ENCODE assay signal across 13 cellular contexts in the genomic region with DNA sequence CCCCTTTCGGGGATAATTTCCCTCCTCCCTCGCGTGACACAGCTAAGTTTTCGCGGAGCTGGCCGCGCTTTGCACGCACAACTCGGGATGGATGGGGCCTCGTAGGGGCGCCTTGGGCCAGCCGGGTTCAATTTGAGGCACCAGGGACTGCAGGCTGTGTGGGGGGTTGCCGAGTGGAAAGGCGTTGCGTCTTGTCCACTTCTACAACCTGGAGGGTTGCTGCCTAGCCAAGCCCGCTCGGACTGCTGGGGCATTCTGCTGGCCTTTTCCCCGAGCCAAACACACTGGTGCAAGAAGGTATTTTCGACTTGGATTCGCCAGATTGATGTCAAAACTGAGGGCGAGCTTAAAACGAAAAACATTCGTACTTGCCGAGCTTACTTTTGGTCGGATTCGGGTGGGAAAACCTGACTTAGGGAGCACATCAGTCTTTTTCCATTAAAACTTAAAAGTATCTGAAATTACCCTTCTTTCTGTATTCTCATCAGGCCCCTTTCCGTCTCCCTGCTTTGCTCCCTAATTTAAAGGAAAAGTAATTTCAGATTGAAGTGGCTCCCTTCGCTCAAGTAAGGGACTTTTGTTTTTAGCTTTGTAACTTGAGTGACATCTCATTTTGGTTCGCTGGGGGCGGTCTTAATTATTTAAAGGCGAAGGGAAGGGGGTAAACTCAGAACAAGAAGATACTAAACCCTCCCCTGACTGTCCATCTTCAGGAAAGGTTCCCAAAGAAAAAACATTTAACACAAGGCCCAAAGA. TPM values are rescaled to one million over a fixed set of nuclear protein-coding genes. Genes with fewer than 3 reads are reported as not detected.
A peak's percentile ranks its signal among the peaks of the same experiment; 100 is the strongest.
DNase-seq lines count a peak whose midpoint lies in the region; ATAC-seq and TF ChIP-seq lines count a peak whose summit lies in the region.
"Had no signal": no experiment of that assay in that cellular context is flagged by ENCODE, and none has a peak within 500 bp of the region (broad histone marks: within the 10 kb centered on the region; RNA-seq: fewer than 3 reads in every experiment).

No MANE protein-coding gene starts in this region.

- peaks cover 0 to 10% of the 10 kb centered on the region in 2 donors for H3K36me3 Mint-ChIP-seq in activated T-cell treated with anti-CD3 and anti-CD28 coated beads, Interleukin-2, amount 50 U/mL, for 72 hours (ENCODE audit: insufficient read depth in 2 of 2)
- no peaks in the 10 kb centered on the region for H3K36me3 Mint-ChIP-seq in CD8-positive, alpha-beta T cell

- no peaks in the 10 kb centered on the region for H3K9me3 ChIP-seq in right atrium auricular region
- H3K9me3 ChIP-seq in duodenal mucosa (ENCODE audit: control insufficient read depth in 1 of 2, low read length in 2 of 2): no peaks in the 10 kb centered on the region
- no peaks in the 10 kb centered on the region for H3K9me3 ChIP-seq in CD8-positive, alpha-beta T cell (ENCODE audit: low read length)
- no peaks in the 10 kb centered on the region for H3K9me3 ChIP-seq in HAP-1

- H3K27me3 Mint-ChIP-seq in activated T-cell treated with anti-CD3 and anti-CD28 coated beads, Interleukin-2, amount 50 U/mL, for 72 hours (ENCODE audit: low read depth): peaks cover 67% of the 10 kb centered on the region
- H3K27me3 Mint-ChIP-seq in CD8-positive, alpha-beta T cell (ENCODE audit: low read depth): peaks cover 61% of the 10 kb centered on the region

- no peaks in the 10 kb centered on the region for H3K79me2 ChIP-seq in mesendoderm (ENCODE audit: control insufficient read depth, insufficient read depth, low read length)

- H3K4ac ChIP-seq in mesendoderm (ENCODE audit: low read depth, low read length): peak overlapping the region; percentile 82

- H3K79me1 ChIP-seq in mesendoderm (ENCODE audit: low read length): peaks cover 8% of the 10 kb centered on the region

- H2BK15ac ChIP-seq in mesendoderm (replicated peaks; ENCODE audit: low read depth): no peak overlapping the region

- no peak overlapping the region for H2BK120ac ChIP-seq in mesendoderm (ENCODE audit: low read depth, low read length)

- H3K36me3 ChIP-seq in right atrium auricular region (peaks cover 22% of the 10 kb centered on the region), duodenal mucosa (ENCODE audit: control insufficient read depth in 1 of 2, insufficient read depth in 2 of 2, low read length in 2 of 2) (peaks cover 13 to 23% of the 10 kb centered on the region in 2 donors), mesendoderm (ENCODE audit: control insufficient read depth, insufficient read depth, low read length) (peaks cover 10% of the 10 kb centered on the region), HAP-1 (replicated peaks) (peaks cover 23% of the 10 kb centered on the region)
- no peaks in the 10 kb centered on the region for H3K36me3 ChIP-seq in CD8-positive, alpha-beta T cell (ENCODE audit: insufficient read depth, low read length)

- no CpG with 5 or more reads among the region's 31 CpGs for WGBS in mesendoderm (ENCODE audit: extremely low coverage, insufficient coverage, low lambda C conversion rate)

- peak overlapping the region; percentile 73 for H3K4me2 ChIP-seq in mesendoderm (ENCODE audit: low read length)

- peak overlapping the region; percentile 33 for H2BK5ac ChIP-seq in mesendoderm (ENCODE audit: low read length)

- H3K4me3 ChIP-seq in right atrium auricular region (peak overlapping the region in 1 of 2 donors; percentile 49), duodenal mucosa (ENCODE audit: low read depth in 1 of 2, low read length in 2 of 2) (no peak overlapping the region), mesendoderm (ENCODE audit: low read length) (no peak overlapping the region), HAP-1 (no peak overlapping the region)
- no peak overlapping the region for H3K4me3 ChIP-seq in CD8-positive, alpha-beta T cell (ENCODE audit: low read depth, low read length)

- POLR2A ChIA-PET in CD8-positive, alpha-beta T cell (lab: Charles Lee): no interaction called here

- in situ Hi-C loops in HAP-1 (cut with MboI; ENCODE audit: low sequenced_read_pairs): loop anchor here (10.0 kb wide), 2 partner anchors 1085 to 1245 kb away; no protein-coding TSS in a partner anchor

- no peak overlapping the region for H4K8ac ChIP-seq in mesendoderm (ENCODE audit: low read depth, low read length)

- peak overlapping the region; percentile 72 for H3K56ac ChIP-seq in mesendoderm (ENCODE audit: low read length)

- DNase-seq in right atrium auricular region (ENCODE audit: low spot score) (no peak), Right ventricle myocardium inferior (ENCODE audit: missing footprints) (no peak), mesendoderm (peak; percentile 72), HPDE6-E6E7 (ENCODE audit: extremely low spot score) (no peak), HAP-1 (ENCODE audit: low spot score in 2 of 2) (no peak)
- no peak for DNase-seq in activated T-cell treated with anti-CD3 and anti-CD28 coated beads, Interleukin-2, amount 50 U/mL, for 72 hours
- no peak for DNase-seq in CD8-positive, alpha-beta T cell
- DNase-seq: dorsolateral prefrontal cortex; stimulated activated CD4-positive, alpha-beta T cell treated with anti-CD3 and anti-CD28 coated beads, Interleukin-2, amount 100 ng/mL, for 24 hours; T1000 had no signal

- TF ChIP-seq CTCF in right atrium auricular region (IDR thresholded peaks at IDR 0.05): no peak
- no peak for TF ChIP-seq CTCF in CD8-positive, alpha-beta T cell (IDR thresholded peaks at IDR 0.05)

- CTCF ChIA-PET in CD8-positive, alpha-beta T cell (lab: Charles Lee): no interaction called here

- peaks cover 0 to 34% of the 10 kb centered on the region in 2 donors for H3K4me1 ChIP-seq in right atrium auricular region
- peaks cover 0 to 5% of the 10 kb centered on the region in 2 donors for H3K4me1 ChIP-seq in duodenal mucosa (ENCODE audit: control insufficient read depth in 1 of 2, insufficient read depth in 2 of 2, low read length in 2 of 2)
- H3K4me1 ChIP-seq in mesendoderm (ENCODE audit: control insufficient read depth, low read depth, low read length): peaks cover 11% of the 10 kb centered on the region
- no peaks in the 10 kb centered on the region for H3K4me1 ChIP-seq in CD8-positive, alpha-beta T cell (ENCODE audit: insufficient read depth, low read length)
- peaks cover 3% of the 10 kb centered on the region; the same call in 1 of the 2 replicates for H3K4me1 ChIP-seq in HAP-1

- H3K9me3 Mint-ChIP-seq in activated T-cell treated with anti-CD3 and anti-CD28 coated beads, Interleukin-2, amount 50 U/mL, for 72 hours: no peaks in the 10 kb centered on the region
- H3K9me3 Mint-ChIP-seq in CD8-positive, alpha-beta T cell: no peaks in the 10 kb centered on the region
- H3K9me3 Mint-ChIP-seq: memory B cell had no signal

- H3K23ac ChIP-seq in mesendoderm (ENCODE audit: low read length): peak overlapping the region; percentile 70

- H3K4me1 Mint-ChIP-seq in activated T-cell treated with anti-CD3 and anti-CD28 coated beads, Interleukin-2, amount 50 U/mL, for 72 hours (ENCODE audit: low read depth): peaks cover 17% of the 10 kb centered on the region
- no peaks in the 10 kb centered on the region for H3K4me1 Mint-ChIP-seq in CD8-positive, alpha-beta T cell (ENCODE audit: low read depth)

- intact Hi-C loops in Right ventricle myocardium inferior (cut with DNase I): loop anchor here (2.0 to 10.0 kb wide), 4 partner anchors 435 to 963 kb away; no protein-coding TSS in a partner anchor
- intact Hi-C loops in CD8-positive, alpha-beta T cell (cut with DNase I, micrococcal nuclease): loop anchor here in 1 of 2 experiments (10.0 kb wide), 1 partner anchor 1085 kb away; no protein-coding TSS in a partner anchor

- no peak overlapping the region for H3K9ac ChIP-seq in duodenal mucosa (ENCODE audit: low read depth in 1 of 2, low read length in 2 of 2)
- H3K9ac ChIP-seq in mesendoderm (ENCODE audit: low read length): peak overlapping the region; percentile 69

- H3K27me3 ChIP-seq in right atrium auricular region (peaks cover 0 to 8% of the 10 kb centered on the region in 2 donors), duodenal mucosa (ENCODE audit: control insufficient read depth in 1 of 2, insufficient read depth in 2 of 2, low read length in 2 of 2) (peaks cover 0 to 7% of the 10 kb centered on the region in 2 donors), mesendoderm (ENCODE audit: insufficient read depth, low read length, poor library complexity) (no peaks in the 10 kb centered on the region), HAP-1 (ENCODE audit: low read depth) (no peaks in the 10 kb centered on the region)
- H3K27me3 ChIP-seq in CD8-positive, alpha-beta T cell (ENCODE audit: insufficient read depth, low read length): peaks cover 21% of the 10 kb centered on the region

- peak overlapping the region; percentile 39 to 40 for H3K27ac ChIP-seq in right atrium auricular region
- peak overlapping the region; percentile 32 for H3K27ac ChIP-seq in duodenal mucosa (ENCODE audit: low read depth, low read length)
- H3K27ac ChIP-seq in mesendoderm (ENCODE audit: low read depth, low read length): peak overlapping the region; percentile 35
- no peak overlapping the region for H3K27ac ChIP-seq in CD8-positive, alpha-beta T cell (ENCODE audit: low read depth, low read length)

- H3K18ac ChIP-seq in mesendoderm (ENCODE audit: low read length): peak overlapping the region; percentile 91

- H3K27ac Mint-ChIP-seq in activated T-cell treated with anti-CD3 and anti-CD28 coated beads, Interleukin-2, amount 50 U/mL, for 72 hours: no peak overlapping the region
- no peak overlapping the region for H3K27ac Mint-ChIP-seq in CD8-positive, alpha-beta T cell
- H3K27ac Mint-ChIP-seq: CD14-positive monocyte, memory B cell had no signal

- no peak overlapping the region for H2AK5ac ChIP-seq in mesendoderm (ENCODE audit: low read length)

- H4K5ac ChIP-seq in mesendoderm (ENCODE audit: low read length): no peak overlapping the region

- no peak overlapping the region for H3K4me3 Mint-ChIP-seq in activated T-cell treated with anti-CD3 and anti-CD28 coated beads, Interleukin-2, amount 50 U/mL, for 72 hours
- H3K4me3 Mint-ChIP-seq in CD8-positive, alpha-beta T cell: no peak overlapping the region
- H3K4me3 Mint-ChIP-seq: memory B cell had no signal

- ATAC-seq in Right ventricle myocardium inferior: no peak
- ATAC-seq in activated T-cell treated with anti-CD3 and anti-CD28 coated beads, Interleukin-2, amount 50 U/mL, for 72 hours (replicated peaks in 1 of 2): no peak
- ATAC-seq in CD8-positive, alpha-beta T cell: no peak

RNA-seq across cellular contexts. Expression of a gene that starts 14.3 kb away (rescaled TPM):
- total RNA-seq in right atrium auricular region (10 to 100 TPM in 1 of 2 donors, 1 to 10 TPM in 1; 6.1 to 16.1 TPM), Right ventricle myocardium inferior (11.9 TPM)
- polyA plus RNA-seq in mesendoderm (2013, experiment 1 of 2): 2.1 TPM
- 2.1 TPM for polyA plus RNA-seq in mesendoderm (2013, experiment 2 of 2)
- under 1 TPM in 1 of 2 donors, not detected in 1; 0.07 TPM for total RNA-seq in activated T-cell treated with anti-CD3 and anti-CD28 coated beads, Interleukin-2, amount 50 U/mL, for 72 hours
- total RNA-seq in CD8-positive, alpha-beta T cell: not detected

Comparison
In these comparisons a context has a peak if more than half of its experiments do, and no peak if none do; other contexts are left out.
1. RNA of a gene that starts 14.3 kb away (total RNA-seq): 6.1 to 16.1 TPM in right atrium auricular region and 11.9 TPM in Right ventricle myocardium inferior (single experiment); 0.07 TPM in activated T-cell treated with anti-CD3 and anti-CD28 coated beads, Interleukin-2, amount 50 U/mL, for 72 hours and not detected in CD8-positive, alpha-beta T cell; every median in the first group is over 4 times any median in the second.